26 cellular contexts compared by ENCODE assay signal in the genomic region with DNA sequence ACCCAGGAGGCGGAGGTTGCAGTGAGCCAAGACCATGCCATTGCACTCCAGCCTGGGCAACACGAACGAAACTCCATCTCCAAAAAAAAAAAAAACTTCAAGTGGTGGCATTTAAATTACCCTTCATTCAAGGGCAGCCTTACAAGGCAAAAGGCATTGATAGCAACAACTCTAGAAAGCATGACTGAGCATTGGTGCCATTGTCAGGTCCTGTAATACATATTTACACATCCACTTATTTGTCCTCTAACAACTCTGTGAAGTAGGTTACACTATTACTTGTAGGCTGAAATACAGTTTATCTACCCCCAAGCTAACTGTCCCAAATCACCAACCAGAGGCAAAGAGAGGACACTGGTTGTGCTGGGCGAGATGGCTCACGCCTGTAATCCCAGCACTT.
"Had no signal": no experiment of that assay in that cellular context is flagged by ENCODE, and none has a peak within 500 bp of the region (broad histone marks: within the 10 kb centered on the region; RNA-seq: fewer than 3 reads in every experiment).

No MANE protein-coding gene starts in this region.

- ATAC-seq: esophagus mucosa; naive thymus-derived CD4-positive, alpha-beta T cell; stimulated activated memory B cell treated with anti-CD40 and anti-IgM and Interleukin-4, amounts not matched to agents 10 μg/mL and 1 μg/mL and 100 μg/mL, for 72 hours; stimulated activated naive CD8-positive, alpha-beta T cell treated with anti-CD3 and anti-CD28 coated beads, Interleukin-15, Interleukin-2, amounts not matched to agents 100 U/mL and 50 U/mL, for 24 hours had no signal

- H3K9me3 Mint-ChIP-seq: dendritic cell treated with granulocyte-macrophage colony-stimulating factor and Interleukin-4, amounts not matched to agents 40 ng/mL and 50 ng/mL, for 4 days; endodermal cell; mesothelial cell of epicardium; naive thymus-derived CD4-positive, alpha-beta T cell; nephron progenitor cell; stimulated activated memory B cell treated with anti-CD40 and anti-IgM and Interleukin-4, amounts not matched to agents 10 μg/mL and 1 μg/mL and 100 μg/mL, for 72 hours had no signal

- H3K27me3 ChIP-seq: colonic mucosa, gastrocnemius medialis, sigmoid colon, spleen, tibial nerve, vagina had no signal

- H3K4me3 ChIP-seq: colonic mucosa, gastrocnemius medialis, psoas muscle, sigmoid colon, spleen, thoracic aorta, tibial nerve, vagina had no signal

- H3K27ac Mint-ChIP-seq: dendritic cell treated with granulocyte-macrophage colony-stimulating factor and Interleukin-4, amounts not matched to agents 40 ng/mL and 50 ng/mL, for 4 days; mesothelial cell of epicardium; naive thymus-derived CD4-positive, alpha-beta T cell; nephron progenitor cell; stimulated activated memory B cell treated with anti-CD40 and anti-IgM and Interleukin-4, amounts not matched to agents 10 μg/mL and 1 μg/mL and 100 μg/mL, for 72 hours had no signal

- H3K4me1 Mint-ChIP-seq: naive thymus-derived CD4-positive, alpha-beta T cell; stimulated activated memory B cell treated with anti-CD40 and anti-IgM and Interleukin-4, amounts not matched to agents 10 μg/mL and 1 μg/mL and 100 μg/mL, for 72 hours had no signal

- H3K36me3 ChIP-seq: colonic mucosa, gastrocnemius medialis, sigmoid colon, spleen, thoracic aorta, tibial nerve, vagina had no signal

- H3K27ac ChIP-seq: colonic mucosa, epithelial cell of prostate, sigmoid colon, spleen, thoracic aorta, tibial nerve, vagina had no signal

- H3K36me3 Mint-ChIP-seq: naive thymus-derived CD4-positive, alpha-beta T cell; stimulated activated memory B cell treated with anti-CD40 and anti-IgM and Interleukin-4, amounts not matched to agents 10 μg/mL and 1 μg/mL and 100 μg/mL, for 72 hours had no signal

- H3K4me1 ChIP-seq: colonic mucosa, sigmoid colon, spleen, tibial nerve, vagina had no signal

- DNase-seq: colonic mucosa; effector CD8-positive, alpha-beta T cell; endodermal cell; foreskin fibroblast; gastrocnemius medialis; head of caudate nucleus; kidney; mesenchymal stem cell; naive thymus-derived CD4-positive, alpha-beta T cell; nephron progenitor cell; nucleus accumbens; posterior cingulate gyrus; psoas muscle; right cardiac atrium; sigmoid colon; spleen; stimulated activated CD4-positive, alpha-beta T cell treated with anti-CD3 and anti-CD28 coated beads, Interleukin-4, amount 100 ng/mL, for 4 hours; stimulated activated naive CD8-positive, alpha-beta T cell treated with anti-CD3 and anti-CD28 coated beads, Interleukin-15, Interleukin-2, amounts not matched to agents 100 U/mL and 50 U/mL, for 24 hours had no signal

- H3K9me3 ChIP-seq: colonic mucosa, gastrocnemius medialis, psoas muscle, sigmoid colon, spleen, thoracic aorta, tibial nerve, vagina had no signal

- H3K4me3 Mint-ChIP-seq: dendritic cell treated with granulocyte-macrophage colony-stimulating factor and Interleukin-4, amounts not matched to agents 40 ng/mL and 50 ng/mL, for 4 days; endodermal cell; mesothelial cell of epicardium; naive thymus-derived CD4-positive, alpha-beta T cell; nephron progenitor cell; stimulated activated memory B cell treated with anti-CD40 and anti-IgM and Interleukin-4, amounts not matched to agents 10 μg/mL and 1 μg/mL and 100 μg/mL, for 72 hours had no signal

- H3K27me3 Mint-ChIP-seq: dendritic cell treated with granulocyte-macrophage colony-stimulating factor and Interleukin-4, amounts not matched to agents 40 ng/mL and 50 ng/mL, for 4 days; stimulated activated memory B cell treated with anti-CD40 and anti-IgM and Interleukin-4, amounts not matched to agents 10 μg/mL and 1 μg/mL and 100 μg/mL, for 72 hours had no signal
